Comparison of ENCODE assay signal across 27 cellular contexts in the genomic region with DNA sequence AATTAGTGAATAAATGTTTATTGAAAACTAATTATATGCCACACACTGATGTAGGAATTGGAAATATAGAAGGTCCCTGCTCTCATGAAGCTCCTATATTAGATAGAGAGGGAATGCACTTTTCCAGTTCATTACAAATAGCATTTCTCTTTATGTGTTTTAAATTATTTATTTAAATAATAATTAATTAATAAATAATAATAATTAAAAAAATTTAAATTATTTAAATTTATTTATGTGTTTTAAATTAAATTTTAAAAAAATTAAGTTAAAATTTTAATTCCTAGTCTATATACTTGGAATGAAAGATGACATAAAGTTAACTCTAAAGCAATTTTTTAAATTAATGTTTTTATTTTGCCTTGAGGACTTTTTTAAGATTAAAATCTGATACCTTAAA.
"Had no signal": no experiment of that assay in that cellular context is flagged by ENCODE, and none has a peak within 500 bp of the region (broad histone marks: within the 10 kb centered on the region; RNA-seq: fewer than 3 reads in every experiment).

No MANE protein-coding gene starts in this region.

- ATAC-seq: activated naive CD4-positive, alpha-beta T cell treated with anti-CD3 and anti-CD28 coated beads, Interleukin-2, amount 50 U/mL, for 72 hours; activated T-cell treated with anti-CD3 and anti-CD28 coated beads, Interleukin-2, amount 50 U/mL, for 72 hours; effector memory CD8-positive, alpha-beta T cell; heart right ventricle had no signal

- DNase-seq: activated CD4-positive, alpha-beta memory T cell treated with anti-CD3 and anti-CD28 coated beads, Interleukin-2, amount 10 ng/mL, durations not matched to agents 7 days and 5 days; activated CD4-positive, alpha-beta T cell treated with anti-CD3 and anti-CD28 coated beads for 1 hour; activated CD4-positive, alpha-beta T cell treated with anti-CD3 and anti-CD28 coated beads for 4 hours; activated CD4-positive, alpha-beta T cell treated with anti-CD3 and anti-CD28 coated beads, Interleukin-2, amount 10 ng/mL, durations not matched to agents 7 days and 5 days; activated CD4-positive, alpha-beta T cell treated with anti-CD3 and anti-CD28 coated beads, Interleukin-2, amount 50 U/mL, for 4 hours; activated CD8-positive, alpha-beta memory T cell treated with anti-CD3 and anti-CD28 coated beads, Interleukin-2, amount 50 U/mL, for 48 hours; activated gamma-delta T cell; activated naive CD4-positive, alpha-beta T cell; activated naive CD4-positive, alpha-beta T cell treated with anti-CD3 and anti-CD28 coated beads, Interleukin-2, amount 10 ng/mL, durations not matched to agents 7 days and 5 days; activated naive CD8-positive, alpha-beta T cell treated with anti-CD3 and anti-CD28 coated beads, Interleukin-2, amount 10 ng/mL, durations not matched to agents 7 days and 5 days; activated T-cell treated with anti-CD3 and anti-CD28 coated beads for 4 hours; activated T-cell treated with anti-CD3 and anti-CD28 coated beads, Interleukin-2, amount 50 U/mL, for 24 hours; activated T-cell treated with anti-CD3 and anti-CD28 coated beads, Interleukin-2, amount 50 U/mL, for 72 hours; cortex of kidney; dermis blood vessel endothelial cell; effector CD4-positive, alpha-beta T cell; effector memory CD8-positive, alpha-beta T cell; esophagus squamous epithelium; foreskin melanocyte; heart right ventricle; T1000 had no signal

- H3K27ac ChIP-seq: ascending aorta, breast epithelium, cardiac muscle cell, epithelial cell of prostate, esophagus squamous epithelium, heart right ventricle had no signal

- H3K4me3 ChIP-seq: ascending aorta, breast epithelium, cardiac muscle cell, esophagus squamous epithelium, heart right ventricle had no signal

- FAIRE-seq: endothelial cell of umbilical vein had no signal

- H3K27me3 ChIP-seq: ascending aorta, breast epithelium, cardiac muscle cell, esophagus squamous epithelium, heart right ventricle had no signal

- H3K4me1 ChIP-seq: ascending aorta, breast epithelium, esophagus squamous epithelium, heart right ventricle had no signal

- H3K9me3 ChIP-seq: ascending aorta, breast epithelium, esophagus squamous epithelium, heart right ventricle had no signal

- H3K36me3 ChIP-seq: ascending aorta, cardiac muscle cell, esophagus squamous epithelium, heart right ventricle had no signal
